ENCODE assay signal across 1 cellular context in the genomic region with DNA sequence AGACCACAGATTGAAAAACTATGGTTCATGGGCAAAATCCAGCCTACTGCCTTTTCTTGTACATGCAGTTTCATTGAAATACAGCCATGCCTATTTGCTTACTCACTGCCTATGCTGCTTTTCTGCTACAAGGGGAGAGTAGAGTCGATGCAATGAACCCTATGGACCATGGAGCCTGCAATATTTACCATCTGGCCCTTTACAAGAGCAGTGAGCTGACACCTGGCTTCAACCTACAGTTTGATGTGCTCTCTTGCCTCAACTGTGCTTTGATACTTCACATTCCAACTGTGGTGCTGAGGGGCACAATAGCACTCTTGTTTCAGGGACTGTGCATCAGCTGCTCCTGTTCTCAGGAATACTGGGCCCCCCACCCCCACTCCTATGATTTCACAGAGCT.
TF ChIP-seq lines count a peak whose summit lies in the region.

No MANE protein-coding gene starts in this region.

TF ChIP-seq in HCT116, 20 proteins besides CTCF, POLR2A, EP300 and RAD21:
- TF ChIP-seq, protein P1, sequence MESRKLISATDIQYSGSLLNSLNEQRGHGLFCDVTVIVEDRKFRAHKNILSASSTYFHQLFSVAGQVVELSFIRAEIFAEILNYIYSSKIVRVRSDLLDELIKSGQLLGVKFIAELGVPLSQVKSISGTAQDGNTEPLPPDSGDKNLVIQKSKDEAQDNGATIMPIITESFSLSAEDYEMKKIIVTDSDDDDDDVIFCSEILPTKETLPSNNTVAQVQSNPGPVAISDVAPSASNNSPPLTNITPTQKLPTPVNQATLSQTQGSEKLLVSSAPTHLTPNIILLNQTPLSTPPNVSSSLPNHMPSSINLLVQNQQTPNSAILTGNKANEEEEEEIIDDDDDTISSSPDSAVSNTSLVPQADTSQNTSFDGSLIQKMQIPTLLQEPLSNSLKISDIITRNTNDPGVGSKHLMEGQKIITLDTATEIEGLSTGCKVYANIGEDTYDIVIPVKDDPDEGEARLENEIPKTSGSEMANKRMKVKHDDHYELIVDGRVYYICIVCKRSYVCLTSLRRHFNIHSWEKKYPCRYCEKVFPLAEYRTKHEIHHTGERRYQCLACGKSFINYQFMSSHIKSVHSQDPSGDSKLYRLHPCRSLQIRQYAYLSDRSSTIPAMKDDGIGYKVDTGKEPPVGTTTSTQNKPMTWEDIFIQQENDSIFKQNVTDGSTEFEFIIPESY (IDR thresholded peaks at IDR 0.05; ENCODE audit: extremely low read depth, insufficient replicate concordance, low read length): no peak
- TF ChIP-seq SRF (IDR thresholded peaks at IDR 0.05; ENCODE audit: low read depth) (no peak), POLR2AphosphoS5 (IDR thresholded peaks at IDR 0.05; ENCODE audit: low read depth, low read length) (no peak), ELF1 (IDR thresholded peaks at IDR 0.05; ENCODE audit: borderline replicate concordance, low read depth) (no peak), SIN3A (IDR thresholded peaks at IDR 0.05; ENCODE audit: low read depth) (no peak), JUND (IDR thresholded peaks at IDR 0.05) (no peak), EZH2 (IDR thresholded peaks at IDR 0.05) (no peak), EGR1 (IDR thresholded peaks at IDR 0.05; ENCODE audit: low read depth) (no peak), SP1 (IDR thresholded peaks at IDR 0.05; ENCODE audit: low read depth) (no peak), FOSL1 (IDR thresholded peaks at IDR 0.05; ENCODE audit: low read depth) (no peak), CEBPB (IDR thresholded peaks at IDR 0.05; ENCODE audit: low read depth) (no peak), ZNF274 (IDR thresholded peaks at IDR 0.05; ENCODE audit: low read depth, low read length) (no peak), MAX (IDR thresholded peaks at IDR 0.05) (no peak), ZFX (IDR thresholded peaks at IDR 0.05) (no peak), YY1 (IDR thresholded peaks at IDR 0.05; ENCODE audit: extremely low read depth, insufficient replicate concordance, low read depth, low read length) (no peak), EZH2phosphoT487 (IDR thresholded peaks at IDR 0.05; ENCODE audit: borderline replicate concordance) (no peak)
- TF ChIP-seq, protein P2, sequence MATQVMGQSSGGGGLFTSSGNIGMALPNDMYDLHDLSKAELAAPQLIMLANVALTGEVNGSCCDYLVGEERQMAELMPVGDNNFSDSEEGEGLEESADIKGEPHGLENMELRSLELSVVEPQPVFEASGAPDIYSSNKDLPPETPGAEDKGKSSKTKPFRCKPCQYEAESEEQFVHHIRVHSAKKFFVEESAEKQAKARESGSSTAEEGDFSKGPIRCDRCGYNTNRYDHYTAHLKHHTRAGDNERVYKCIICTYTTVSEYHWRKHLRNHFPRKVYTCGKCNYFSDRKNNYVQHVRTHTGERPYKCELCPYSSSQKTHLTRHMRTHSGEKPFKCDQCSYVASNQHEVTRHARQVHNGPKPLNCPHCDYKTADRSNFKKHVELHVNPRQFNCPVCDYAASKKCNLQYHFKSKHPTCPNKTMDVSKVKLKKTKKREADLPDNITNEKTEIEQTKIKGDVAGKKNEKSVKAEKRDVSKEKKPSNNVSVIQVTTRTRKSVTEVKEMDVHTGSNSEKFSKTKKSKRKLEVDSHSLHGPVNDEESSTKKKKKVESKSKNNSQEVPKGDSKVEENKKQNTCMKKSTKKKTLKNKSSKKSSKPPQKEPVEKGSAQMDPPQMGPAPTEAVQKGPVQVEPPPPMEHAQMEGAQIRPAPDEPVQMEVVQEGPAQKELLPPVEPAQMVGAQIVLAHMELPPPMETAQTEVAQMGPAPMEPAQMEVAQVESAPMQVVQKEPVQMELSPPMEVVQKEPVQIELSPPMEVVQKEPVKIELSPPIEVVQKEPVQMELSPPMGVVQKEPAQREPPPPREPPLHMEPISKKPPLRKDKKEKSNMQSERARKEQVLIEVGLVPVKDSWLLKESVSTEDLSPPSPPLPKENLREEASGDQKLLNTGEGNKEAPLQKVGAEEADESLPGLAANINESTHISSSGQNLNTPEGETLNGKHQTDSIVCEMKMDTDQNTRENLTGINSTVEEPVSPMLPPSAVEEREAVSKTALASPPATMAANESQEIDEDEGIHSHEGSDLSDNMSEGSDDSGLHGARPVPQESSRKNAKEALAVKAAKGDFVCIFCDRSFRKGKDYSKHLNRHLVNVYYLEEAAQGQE (IDR thresholded peaks at IDR 0.05; ENCODE audit: low read depth): no peak
